ENCODE assay signal across 11 cellular contexts in the genomic region with DNA sequence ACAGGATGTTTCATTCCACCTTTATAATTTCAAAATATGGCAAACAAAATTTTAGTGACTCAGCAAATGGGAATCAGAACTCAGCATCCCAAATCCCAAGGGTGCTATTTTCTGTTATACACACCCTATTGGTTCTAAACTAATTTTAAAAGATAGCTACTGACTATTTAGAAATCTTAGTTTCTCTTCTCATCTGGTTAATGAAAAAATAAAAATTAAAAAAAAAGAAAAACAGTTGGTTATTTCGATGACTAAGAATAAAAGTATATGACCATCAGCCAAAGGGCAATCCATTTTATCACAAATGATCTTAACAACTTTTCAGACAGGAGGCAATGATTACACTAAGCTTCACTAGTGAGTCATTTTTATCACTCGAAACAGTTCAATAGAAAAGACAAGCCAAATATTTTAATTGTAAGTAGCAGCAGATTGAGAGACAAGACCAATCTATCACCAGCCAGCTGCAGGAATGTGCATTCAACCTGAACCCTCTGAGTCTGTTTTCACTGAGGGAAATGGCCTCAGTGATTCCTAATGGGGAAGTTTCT. TPM values are rescaled to one million over a fixed set of nuclear protein-coding genes. Genes with fewer than 3 reads are reported as not detected.
DNase-seq lines count a peak whose midpoint lies in the region; ATAC-seq, FAIRE-seq and TF ChIP-seq lines count a peak whose summit lies in the region.
"Had no signal": no experiment of that assay in that cellular context is flagged by ENCODE, and none has a peak within 500 bp of the region (broad histone marks: within the 10 kb centered on the region; RNA-seq: fewer than 3 reads in every experiment).

No MANE protein-coding gene starts in this region.

- no peak overlapping the region for H3K4me3 ChIP-seq in HEK293 (ENCODE audit: low read depth, low read length)
- H3K4me3 ChIP-seq in mammary epithelial cell (replicated peaks in 1 of 3; ENCODE audit: insufficient read depth in 1 of 3, low read depth in 2 of 3, low read length in 3 of 3): peak overlapping the region in 1 of 3 experiments; percentile 2
- H3K4me3 ChIP-seq in keratinocyte (ENCODE audit: control insufficient read depth in 2 of 3, extremely low read depth in 1 of 3, insufficient read depth in 2 of 3, low read depth in 1 of 3, low read length in 3 of 3): peak overlapping the region in 1 of 3 experiments; percentile 8
- H3K4me3 ChIP-seq: ovary, suprapubic skin had no signal

- peak; percentile 56 for DNase-seq in A172 (ENCODE audit: low spot score)
- peak; percentile 41 for DNase-seq in mammary epithelial cell
- no peak for DNase-seq in keratinocyte (ENCODE audit: low read depth, low spot score)
- DNase-seq in NCI-H128 (lab: John Stamatoyannopoulos, UW; ENCODE audit: unreplicated experiment): no peak
- no peak for DNase-seq in NCI-H187 treated with DMSO at 0.1 percent for 48 hours (lab: John Stamatoyannopoulos, UW)
- DNase-seq: ovary, Right ventricle myocardium superior had no signal

- WGBS in mammary epithelial cell (ENCODE audit: low coverage, missing lambda C conversion rate): 41% methylated on average over 2 of the region's 2 CpGs

- H3K9me3 ChIP-seq in HEK293 (ENCODE audit: control insufficient read depth, insufficient read depth, low read depth, low read length) (no peaks in the 10 kb centered on the region), mammary epithelial cell (replicated peaks; ENCODE audit: insufficient read depth, low read length) (no peaks in the 10 kb centered on the region), keratinocyte (ENCODE audit: control insufficient read depth, low read depth, low read length) (no peaks in the 10 kb centered on the region)
- H3K9me3 ChIP-seq: ovary, suprapubic skin had no signal

- ATAC-seq in HG03432 (IDR thresholded peaks at IDR 0.05; ENCODE audit: unreplicated experiment) (no peak), HG02571 (IDR thresholded peaks at IDR 0.05; ENCODE audit: unreplicated experiment) (no peak)

- peaks cover 7% of the 10 kb centered on the region; the same call in 1 of the 2 replicates for H3K4me1 ChIP-seq in HEK293 (ENCODE audit: control insufficient read depth, insufficient read depth, low read length)
- H3K4me1 ChIP-seq in mammary epithelial cell (ENCODE audit: insufficient read depth, low read length): peaks cover 32% of the 10 kb centered on the region
- H3K4me1 ChIP-seq in keratinocyte (ENCODE audit: control insufficient read depth, extremely low read depth, insufficient read depth, low read length): peaks cover 26% of the 10 kb centered on the region

- H3K9ac ChIP-seq in mammary epithelial cell (ENCODE audit: insufficient read depth, low read length): no peak overlapping the region
- no peak overlapping the region for H3K9ac ChIP-seq in keratinocyte (ENCODE audit: control insufficient read depth, extremely low read depth, insufficient read depth, low read length)

- H2AFZ ChIP-seq in mammary epithelial cell (ENCODE audit: low read depth, low read length): no peak overlapping the region
- H2AFZ ChIP-seq in keratinocyte (ENCODE audit: control insufficient read depth, low read length): no peak overlapping the region

- H3K4me2 ChIP-seq in mammary epithelial cell (ENCODE audit: insufficient read depth, low read depth, low read length): peak overlapping the region; percentile 80
- H3K4me2 ChIP-seq in keratinocyte (ENCODE audit: control insufficient read depth, extremely low read depth, insufficient read depth, low read depth, low read length): peak overlapping the region; percentile 68

- H4K20me1 ChIP-seq in mammary epithelial cell (ENCODE audit: insufficient read depth, low read length) (no peaks in the 10 kb centered on the region), keratinocyte (ENCODE audit: control insufficient read depth, extremely low read depth, insufficient read depth, low read length) (no peaks in the 10 kb centered on the region)

- peak; percentile 9 for FAIRE-seq in keratinocyte (lab: Jason Lieb, UNC)

- H3K27me3 ChIP-seq in mammary epithelial cell (ENCODE audit: insufficient read depth, low read length) (no peaks in the 10 kb centered on the region), keratinocyte (ENCODE audit: control insufficient read depth, extremely low read depth, insufficient read depth, low read length) (no peaks in the 10 kb centered on the region)
- H3K27me3 ChIP-seq: ovary, suprapubic skin had no signal

- dilution Hi-C loops in mammary epithelial cell (cut with HindIII; ENCODE audit: low sequenced_read_pairs) (no loop called here), keratinocyte (cut with MboI; ENCODE audit: extremely low pct_ligation_motif_present, low sequenced_read_pairs) (no loop called here)

- H3K79me2 ChIP-seq in mammary epithelial cell (ENCODE audit: insufficient read depth, low read length): peaks cover 63% of the 10 kb centered on the region
- H3K79me2 ChIP-seq in keratinocyte (ENCODE audit: control insufficient read depth, insufficient read depth, low read length): peaks cover 21% of the 10 kb centered on the region

- H3K36me3 ChIP-seq in HEK293 (ENCODE audit: control insufficient read depth in 2 of 2, insufficient read depth in 1 of 2, low read length in 2 of 2) (peaks cover 0 to 8% of the 10 kb centered on the region in 2 experiments; a peak in 2 of 3 replicates), mammary epithelial cell (ENCODE audit: insufficient read depth, low read length) (peaks cover 3% of the 10 kb centered on the region), keratinocyte (ENCODE audit: control insufficient read depth in 2 of 2, extremely low read depth in 1 of 2, insufficient read depth in 2 of 2, low read length in 2 of 2) (peaks cover 0 to 1% of the 10 kb centered on the region in 2 experiments)
- H3K36me3 ChIP-seq: ovary had no signal

- H3K9me1 ChIP-seq in keratinocyte (ENCODE audit: control insufficient read depth, extremely low read depth, insufficient read depth, low read length): no peaks in the 10 kb centered on the region

- TF ChIP-seq CTCF in HEK293 (tag by site-specific recombination; IDR thresholded peaks at IDR 0.05) (no peak), mammary epithelial cell (conservative IDR thresholded peaks at IDR 0.05 in 1 of 2, IDR thresholded peaks at IDR 0.05 in 1 of 2; ENCODE audit: extremely low read depth in 1 of 2, insufficient read depth in 1 of 2, low read depth in 1 of 2, low read length in 2 of 2) (no peak), keratinocyte (optimal IDR thresholded peaks at IDR 0.05 in 1 of 3, IDR thresholded peaks at IDR 0.05 in 1 of 3, conservative IDR thresholded peaks at IDR 0.05 in 1 of 3; ENCODE audit: extremely low read depth in 1 of 3, insufficient read depth in 2 of 3, low read length in 3 of 3) (no peak)

- in situ Hi-C loops in mammary epithelial cell (cut with MboI; ENCODE audit: low sequenced_read_pairs in 2 of 2): no loop called here

- CTCF ChIA-PET in HEK293 (lab: Yijun Ruan, JAX): no interaction called here
- CTCF ChIA-PET in mammary epithelial cell (lab: Charles Lee; ENCODE audit: low non-redundant PET): interaction anchor here (0.7 kb wide), 1 partner anchor 70 kb away, joined by 5 read pairs; no protein-coding TSS in a partner anchor

- intact Hi-C loops in mammary epithelial cell (cut with micrococcal nuclease): loop anchor here (1.0 kb wide), 1 partner anchor 14 kb away; no protein-coding TSS in a partner anchor

- POLR2A ChIA-PET in HEK293 (lab: Yijun Ruan, JAX): interaction anchor here (0.6 kb wide), 1 partner anchor 139 kb away, joined by 5 read pairs; no protein-coding TSS in a partner anchor

- BruUV-seq in mammary epithelial cell (replicated peaks; lab: Mats Ljungman, UMichigan): no TSS peak

- H3K27ac ChIP-seq in HEK293 (ENCODE audit: extremely low read depth, low read depth, low read length) (no peak overlapping the region), mammary epithelial cell (ENCODE audit: insufficient read depth, low read depth, low read length) (peak overlapping the region; percentile 16), keratinocyte (ENCODE audit: control insufficient read depth, insufficient read depth, low read length) (no peak overlapping the region)
- H3K27ac ChIP-seq: ovary, suprapubic skin had no signal

TF ChIP-seq in HEK293, 187 proteins besides CTCF, POLR2A, EP300 and RAD21 (continues in another document):
- TF ChIP-seq ZNF626 (tag by site-specific recombination; IDR thresholded peaks at IDR 0.05) (no peak), INSM2 (tag by site-specific recombination; IDR thresholded peaks at IDR 0.05) (no peak), ZNF404 (tag by site-specific recombination; IDR thresholded peaks at IDR 0.05) (no peak), ZFP69B (tag by site-specific recombination; IDR thresholded peaks at IDR 0.05) (no peak)

RNA-seq across cellular contexts. Expression of gene PHLPP2, which starts 15.2 kb away (rescaled TPM):
- 14.2 and 14.6 TPM in 2 replicates for total RNA-seq in A172 (2014; rRNA removed; shearing (Covaris generic))
- total RNA-seq in mammary epithelial cell: 10 to 100 TPM; 11.0 to 16.8 TPM
- polyA plus RNA-seq in mammary epithelial cell (6.5 TPM), keratinocyte (6.0 to 7.6 TPM (median 6.5 TPM) in 3 replicates)
- polyA minus RNA-seq in mammary epithelial cell (19.8 TPM), keratinocyte (13.3 to 19.7 TPM (median 15.0 TPM) in 3 replicates)
- polyA plus RNA-seq in keratinocyte (2011; ENCODE audit: low read depth): 1.4 TPM
- 2.6 and 4.6 TPM in 2 replicates for polyA plus RNA-seq in keratinocyte (2011; cell fraction: cytosol; rRNA removed)
- 11.4 and 14.0 TPM in 2 replicates for polyA plus RNA-seq in keratinocyte (2011; cell fraction: nucleus; rRNA removed)
- polyA plus RNA-seq in keratinocyte (2012; ENCODE audit: low replicate concordance): 1.8 and 4.5 TPM in 2 replicates
- polyA minus RNA-seq in keratinocyte (2011; cell fraction: cytosol; rRNA and poly(A)+ RNA removed): 9.0 TPM
- polyA minus RNA-seq in keratinocyte (2011; cell fraction: nucleus; rRNA and poly(A)+ RNA removed): 15.9 and 23.0 TPM in 2 replicates

Comparison
In these comparisons a context has a peak if more than half of its experiments do, and no peak if none do; other contexts are left out.
1. DNase-seq: peak in A172 (single experiment) and mammary epithelial cell (single experiment); none in keratinocyte (single experiment), NCI-H128 (single experiment) and NCI-H187 treated with DMSO at 0.1 percent for 48 hours (single experiment).